In the genomic region with DNA sequence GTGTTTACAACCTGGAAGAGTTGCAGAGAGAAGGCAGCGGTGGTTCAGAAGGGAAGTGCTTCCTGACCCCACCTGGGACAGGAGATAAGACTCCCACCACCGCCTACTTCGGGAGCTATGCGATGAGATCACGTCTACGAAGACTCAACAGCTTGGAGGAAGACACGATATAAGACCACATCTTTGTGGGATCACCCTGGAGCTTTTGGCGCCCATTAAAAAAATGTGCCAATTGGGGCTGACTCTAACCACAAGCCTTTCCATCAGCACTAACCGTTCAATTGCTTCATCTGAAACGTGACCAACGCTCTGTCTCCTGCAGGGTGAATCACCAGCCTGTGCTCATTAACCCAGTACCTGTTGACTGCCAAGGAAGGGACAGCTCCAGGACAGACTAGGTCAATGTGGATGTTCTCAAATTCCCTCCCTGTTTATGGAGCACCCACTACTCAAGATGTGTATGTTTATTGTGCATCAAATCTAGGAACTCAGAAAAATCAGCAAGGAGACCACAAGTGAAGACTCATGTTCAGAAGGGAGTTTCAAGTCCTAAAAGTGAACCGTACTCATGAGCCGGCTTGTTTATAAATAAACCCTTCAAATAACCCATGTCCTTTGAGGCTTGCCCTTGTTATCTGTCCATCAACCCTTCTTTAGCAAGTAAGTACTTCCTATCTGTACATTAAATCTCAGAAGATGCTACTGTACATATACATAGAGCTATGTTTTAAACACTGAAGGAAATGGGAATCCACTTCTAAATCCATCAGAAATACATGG, we compare ENCODE assay signal across 12 cellular contexts.
A peak's percentile ranks its signal among the peaks of the same experiment; 100 is the strongest.
DNase-seq lines count a peak whose midpoint lies in the region; ATAC-seq and TF ChIP-seq lines count a peak whose summit lies in the region.
"Had no signal": no experiment of that assay in that cellular context is flagged by ENCODE, and none has a peak within 500 bp of the region (broad histone marks: within the 10 kb centered on the region; RNA-seq: fewer than 3 reads in every experiment).

No MANE protein-coding gene starts in this region.

- H3K9me3 ChIP-seq in gastrocnemius medialis (no peaks in the 10 kb centered on the region), gastroesophageal sphincter (no peaks in the 10 kb centered on the region), WERI-Rb-1 (ENCODE audit: severe bottlenecking) (no peaks in the 10 kb centered on the region)

- intact Hi-C loops in gastrocnemius medialis (cut with DNase I; ENCODE audit: low total_unique reads) = loop anchor here (1.0 to 10.0 kb wide), 5 partner anchors 21 to 287 kb away; partner anchors contain the start of gene LATS2

- no peak for TF ChIP-seq POLR2A in gastrocnemius medialis (IDR thresholded peaks at IDR 0.05)
- no peak for TF ChIP-seq POLR2A in gastroesophageal sphincter (IDR thresholded peaks at IDR 0.05)

- H3K4me3 ChIP-seq in gastrocnemius medialis (no peak overlapping the region), gastroesophageal sphincter (no peak overlapping the region), WERI-Rb-1 (ENCODE audit: low read depth, low read length) (no peak overlapping the region)
- H3K4me3 ChIP-seq: lung, skin epidermis had no signal

- in situ Hi-C loops in gastrocnemius medialis (cut with MboI; ENCODE audit: low sequenced_read_pairs in 4 of 4) = no loop called here

- H3K4me1 Mint-ChIP-seq in effector memory CD8-positive, alpha-beta T cell (ENCODE audit: low read depth in 2 of 2) = peaks cover 0 to 7% of the 10 kb centered on the region in 2 donors

- H3K27me3 ChIP-seq in gastrocnemius medialis (no peaks in the 10 kb centered on the region), gastroesophageal sphincter (no peaks in the 10 kb centered on the region), WERI-Rb-1 (ENCODE audit: insufficient read depth, low read depth, severe bottlenecking) (no peaks in the 10 kb centered on the region)

- 83 to 93% methylated on average over 6 to 13 of the region's 13 CpGs for WGBS in gastroesophageal sphincter (ENCODE audit: low coverage in 1 of 2), 2 donors

- H3K27me3 Mint-ChIP-seq in effector memory CD8-positive, alpha-beta T cell = no peaks in the 10 kb centered on the region

- TF ChIP-seq CTCF in gastrocnemius medialis (IDR thresholded peaks at IDR 0.05 in 4 of 5, conservative IDR thresholded peaks at IDR 0.05 in 1 of 5) = no peak
- TF ChIP-seq CTCF in gastroesophageal sphincter (IDR thresholded peaks at IDR 0.05) = no peak
- TF ChIP-seq CTCF in WERI-Rb-1 (IDR thresholded peaks at IDR 0.05; ENCODE audit: low read depth, low read length) = no peak

- TF ChIP-seq EP300 in gastroesophageal sphincter (IDR thresholded peaks at IDR 0.05) = no peak

- peak overlapping the region; percentile 56 to 78 for H3K27ac Mint-ChIP-seq in effector memory CD8-positive, alpha-beta T cell
- H3K27ac Mint-ChIP-seq: activated naive CD4-positive, alpha-beta T cell treated with anti-CD3 and anti-CD28 coated beads, Interleukin-2, amount 50 U/mL, for 72 hours had no signal

- no peak overlapping the region for H3K4me3 Mint-ChIP-seq in effector memory CD8-positive, alpha-beta T cell

- H3K9me3 Mint-ChIP-seq in effector memory CD8-positive, alpha-beta T cell = no peaks in the 10 kb centered on the region
- H3K9me3 Mint-ChIP-seq: activated naive CD4-positive, alpha-beta T cell treated with anti-CD3 and anti-CD28 coated beads, Interleukin-2, amount 50 U/mL, for 72 hours had no signal

- peak overlapping the region; percentile 77 to 90 (median 87) for H3K27ac ChIP-seq in gastrocnemius medialis
- no peak overlapping the region for H3K27ac ChIP-seq in gastroesophageal sphincter
- no peak overlapping the region for H3K27ac ChIP-seq in WERI-Rb-1

- H3K4me1 ChIP-seq in gastrocnemius medialis (peaks cover 44 to 50% of the 10 kb centered on the region in 2 donors), gastroesophageal sphincter (peaks cover 2 to 52% (median 20%) of the 10 kb centered on the region in 3 donors)

- H3K36me3 ChIP-seq in gastrocnemius medialis (peaks cover 0 to 12% of the 10 kb centered on the region in 2 donors), gastroesophageal sphincter (peaks cover 0 to 49% of the 10 kb centered on the region in 2 donors), WERI-Rb-1 (no peaks in the 10 kb centered on the region)

- no peak for ATAC-seq in effector memory CD8-positive, alpha-beta T cell (replicated peaks)
- peak; percentile 93 to 95 for ATAC-seq in gastrocnemius medialis
- no peak for ATAC-seq in gastroesophageal sphincter
- ATAC-seq in HG03571 (IDR thresholded peaks at IDR 0.05; ENCODE audit: unreplicated experiment) = no peak

- DNase-seq in H4 (ENCODE audit: low spot score) (peak; percentile 69), OCI-M1 (lab: John Stamatoyannopoulos, UW) (peak; percentile 85), gastrocnemius medialis (peak; percentile 82 to 88), nucleus accumbens (lab: John Stamatoyannopoulos, UW) (no peak), WERI-Rb-1 (no peak)
- no peak for DNase-seq in effector memory CD8-positive, alpha-beta T cell
- DNase-seq: activated CD4-positive, alpha-beta T cell treated with anti-CD3 and anti-CD28 coated beads for 4 hours had no signal

- H3K36me3 Mint-ChIP-seq in effector memory CD8-positive, alpha-beta T cell (ENCODE audit: insufficient read depth) = peaks cover 13% of the 10 kb centered on the region
- H3K36me3 Mint-ChIP-seq: activated naive CD4-positive, alpha-beta T cell treated with anti-CD3 and anti-CD28 coated beads, Interleukin-2, amount 50 U/mL, for 72 hours had no signal

Comparison
In these comparisons a context has a peak if more than half of its experiments do, and no peak if none do; other contexts are left out.
1. DNase-seq: peak in H4 (single experiment), OCI-M1 (single experiment) and gastrocnemius medialis (2 of 2); none in effector memory CD8-positive, alpha-beta T cell (0 of 3), nucleus accumbens (0 of 56) and WERI-Rb-1 (single experiment).
2. ATAC-seq: peak in gastrocnemius medialis (2 of 2); none in effector memory CD8-positive, alpha-beta T cell (single experiment), gastroesophageal sphincter (single experiment) and HG03571 (single experiment).
3. H3K27ac ChIP-seq: peak in gastrocnemius medialis (4 of 4); none in gastroesophageal sphincter (0 of 4) and WERI-Rb-1 (single experiment).